13 cellular contexts compared by ENCODE assay signal in genomic region chr12:27554003-27554402, GRCh38. TPM values are rescaled to one million over a fixed set of nuclear protein-coding genes. Genes with fewer than 3 reads are reported as not detected.
DNase-seq lines count a peak whose midpoint lies in the region; ATAC-seq and TF ChIP-seq lines count a peak whose summit lies in the region.
"Had no signal": no experiment of that assay in that cellular context is flagged by ENCODE, and none has a peak within 500 bp of the region (broad histone marks: within the 10 kb centered on the region; RNA-seq: fewer than 3 reads in every experiment).

No MANE protein-coding gene starts in this region.

- H3K36me3 Mint-ChIP-seq in brain: peaks cover 9% of the 10 kb centered on the region

- no peak for ATAC-seq in GM18907 (IDR thresholded peaks at IDR 0.05; ENCODE audit: unreplicated experiment)

- H3K4me3 ChIP-seq in BLaER1 (peak overlapping the region; percentile 57), skeletal muscle tissue (ENCODE audit: low read length in 3 of 3) (peak overlapping the region in 1 of 3 donors; percentile 27)

- H3K4me1 ChIP-seq in BLaER1 (peaks cover 100% of the 10 kb centered on the region), skeletal muscle tissue (ENCODE audit: control insufficient read depth in 3 of 3, insufficient read depth in 3 of 3, low read length in 3 of 3) (peaks cover 50 to 76% (median 54%) of the 10 kb centered on the region in 3 donors)

- H3K9me3 ChIP-seq in BLaER1: no peaks in the 10 kb centered on the region
- no peaks in the 10 kb centered on the region for H3K9me3 ChIP-seq in skeletal muscle tissue (ENCODE audit: control insufficient read depth in 3 of 3, low read length in 3 of 3)

- DNase-seq in C1 segment of cervical spinal cord (lab: John Stamatoyannopoulos, UW) (no peak), pons (ENCODE audit: low spot score) (no peak), hepatic stellate cell (ENCODE audit: low spot score) (no peak)
- DNase-seq: activated CD4-positive, CD25-positive, alpha-beta regulatory T cell treated with anti-CD3 and anti-CD28 coated beads, Interleukin-2, amount 50 U/mL, for 72 hours; KG1; NCI-H2081; trophoblast cell had no signal

- H3K36me3 ChIP-seq in BLaER1 (no peaks in the 10 kb centered on the region), skeletal muscle tissue (ENCODE audit: control insufficient read depth in 3 of 3, insufficient read depth in 3 of 3, low read length in 3 of 3) (no peaks in the 10 kb centered on the region)

- H3K9me3 Mint-ChIP-seq in brain: no peaks in the 10 kb centered on the region

- H3K4me3 Mint-ChIP-seq in brain: peak overlapping the region in 3 of 5 experiments; percentile 69 to 75 (median 72)

- H3K27ac Mint-ChIP-seq in brain: peak overlapping the region; percentile 34 to 91 (median 85)
- H3K27ac Mint-ChIP-seq: progenitor cell of endocrine pancreas had no signal

- H3K27ac ChIP-seq in BLaER1 (peak overlapping the region; percentile 77), layer of hippocampus (ENCODE audit: low read depth, low read length) (peak overlapping the region; percentile 94), skeletal muscle tissue (ENCODE audit: low read depth, low read length) (peak overlapping the region; percentile 26)

- peak overlapping the region; percentile 94 for H3K4me2 ChIP-seq in BLaER1

- peaks cover 10% of the 10 kb centered on the region; the same call in 1 of the 2 replicates for H4K20me1 ChIP-seq in BLaER1

- no peaks in the 10 kb centered on the region for H3K27me3 ChIP-seq in BLaER1
- no peaks in the 10 kb centered on the region for H3K27me3 ChIP-seq in layer of hippocampus (ENCODE audit: control insufficient read depth, insufficient read depth, low read length)
- H3K27me3 ChIP-seq in skeletal muscle tissue (ENCODE audit: control insufficient read depth in 3 of 3, insufficient read depth in 3 of 3, low read length in 3 of 3): no peaks in the 10 kb centered on the region

- H3K4me1 Mint-ChIP-seq in brain: peaks cover 80% of the 10 kb centered on the region

- no peak for TF ChIP-seq CTCF in brain (conservative IDR thresholded peaks at IDR 0.05)

- no peaks in the 10 kb centered on the region for H3K27me3 Mint-ChIP-seq in brain
- H3K27me3 Mint-ChIP-seq: progenitor cell of endocrine pancreas had no signal

- peak overlapping the region; percentile 68 for H3K9ac ChIP-seq in BLaER1
- no peak overlapping the region for H3K9ac ChIP-seq in skeletal muscle tissue (ENCODE audit: low read depth in 1 of 3, low read length in 3 of 3)

RNA-seq across cellular contexts. Expression of gene PPFIBP1, which starts 30.0 kb away (rescaled TPM):
- polyA plus RNA-seq in brain (ENCODE audit: insufficient read depth, low read depth, low replicate concordance): 7.9 TPM
- 49.1 TPM for total RNA-seq in skeletal muscle tissue

Comparison
In these comparisons a context has a peak if more than half of its experiments do, and no peak if none do; other contexts are left out.
1. H3K27ac ChIP-seq: peak in every context shown above with its lines; median percentile 94 in layer of hippocampus; 77 in BLaER1; 26 in skeletal muscle tissue.